9 cellular contexts compared by ENCODE assay signal in the genomic region with DNA sequence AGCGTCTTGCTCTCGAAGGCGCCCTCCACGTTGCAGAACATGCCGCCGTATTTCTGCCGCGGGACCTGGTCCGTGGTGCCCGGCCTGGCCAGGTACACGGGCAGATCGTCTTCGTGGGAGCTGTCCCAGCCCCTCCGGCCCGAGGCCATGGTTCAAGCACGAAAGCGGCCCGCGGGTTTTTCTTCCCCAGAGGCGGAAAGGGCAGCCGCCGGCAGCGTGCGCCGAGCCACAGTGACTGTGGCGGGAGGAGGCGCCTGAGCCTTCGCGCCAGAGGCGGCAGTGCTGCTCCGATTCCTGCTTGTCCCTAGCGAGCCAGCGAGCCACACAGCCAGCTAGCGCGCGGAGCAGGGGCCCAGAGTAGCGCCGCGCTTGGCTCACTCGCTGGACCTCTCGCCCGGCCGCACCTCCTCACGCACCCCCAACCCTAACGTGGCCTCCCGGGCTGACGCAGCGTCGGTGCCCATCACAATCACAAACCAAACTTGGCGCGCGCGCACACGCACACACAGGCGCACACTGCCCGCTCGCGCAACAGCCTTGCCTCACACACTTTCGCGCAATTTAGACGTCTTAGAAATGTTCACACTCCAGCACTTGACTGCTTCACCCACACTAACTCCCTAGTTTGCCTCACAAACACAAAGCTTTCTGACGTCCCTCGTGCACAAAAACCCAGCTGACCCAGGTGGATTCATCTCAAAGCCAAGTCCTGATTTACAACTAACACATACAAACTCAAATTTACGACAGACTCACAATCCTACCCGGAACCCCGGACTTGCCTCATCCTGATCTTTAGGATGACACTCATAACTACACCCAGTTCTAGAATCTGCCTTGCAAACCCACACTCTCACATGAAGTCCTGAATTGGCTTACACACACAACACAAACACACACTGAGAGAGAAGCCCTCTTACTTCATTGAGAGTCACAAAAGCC. TPM values are rescaled to one million over a fixed set of nuclear protein-coding genes. Genes with fewer than 3 reads are reported as not detected.
DNase-seq lines count a peak whose midpoint lies in the region; ATAC-seq and TF ChIP-seq lines count a peak whose summit lies in the region.
"Had no signal": no experiment of that assay in that cellular context is flagged by ENCODE, and none has a peak within 500 bp of the region (broad histone marks: within the 10 kb centered on the region; RNA-seq: fewer than 3 reads in every experiment).

A gene (minus strand): TSS at position 359 of the 942 bp plus-strand sequence. CDS start 210 bp downstream, at position 149.

- H3K4me3 ChIP-seq in fibroblast of mammary gland (ENCODE audit: control insufficient read depth, low read depth, low read length) (peak within 1 kb of the TSS; percentile 75), upper lobe of right lung (peak within 1 kb of the TSS; percentile 60)

- DNase-seq in DMS 273 (lab: John Stamatoyannopoulos, UW; ENCODE audit: unreplicated experiment) = peak; percentile 91
- DNase-seq in HPDE6-E6E7 (ENCODE audit: extremely low spot score) = peak; percentile 48
- DNase-seq in SW 1271 (lab: John Stamatoyannopoulos, UW) = peak; percentile 11 to 72
- DNase-seq in fibroblast of mammary gland (ENCODE audit: low read depth) = peak; percentile 65
- peak; percentile 51 for DNase-seq in mucosa of gallbladder (ENCODE audit: low spot score)
- DNase-seq in upper lobe of right lung = peak; percentile 78
- DNase-seq in activated naive CD4-positive, alpha-beta T cell (lab: John Stamatoyannopoulos, UW) = no peak
- no peak for DNase-seq in NOMO-1 (lab: John Stamatoyannopoulos, UW; ENCODE audit: unreplicated experiment in 2 of 2)

- H3K9me3 ChIP-seq in upper lobe of right lung = no peaks in the 10 kb centered on the region

- peaks cover 5% of the 10 kb centered on the region for H3K27me3 ChIP-seq in upper lobe of right lung

- no peak for TF ChIP-seq CTCF in fibroblast of mammary gland (conservative IDR thresholded peaks at IDR 0.05; ENCODE audit: control insufficient read depth, insufficient read depth, low read depth, low read length)
- peak; percentile 40 for TF ChIP-seq CTCF in upper lobe of right lung (IDR thresholded peaks at IDR 0.05)

- peak; percentile 91 for ATAC-seq in upper lobe of right lung

- H3K36me3 ChIP-seq in upper lobe of right lung = no peaks in the 10 kb centered on the region

- intact Hi-C loops in upper lobe of right lung (cut with DNase I) = no loop called here

- peaks cover 4% of the 10 kb centered on the region for H3K4me1 ChIP-seq in upper lobe of right lung

- peak within 1 kb of the TSS; percentile 83 for H3K27ac ChIP-seq in upper lobe of right lung
- H3K27ac ChIP-seq: KMS-11 had no signal

RNA-seq across cellular contexts. Expression of the gene that starts here (rescaled TPM):
- total RNA-seq in mucosa of gallbladder = 94.6 TPM
- total RNA-seq in upper lobe of right lung = 52.8 TPM

Comparison
In these comparisons a context has a peak if more than half of its experiments do, and no peak if none do; other contexts are left out.
1. DNase-seq: peak in DMS 273 (single experiment), HPDE6-E6E7 (single experiment), SW 1271 (2 of 2), fibroblast of mammary gland (single experiment), mucosa of gallbladder (single experiment) and upper lobe of right lung (single experiment); none in activated naive CD4-positive, alpha-beta T cell (0 of 4) and NOMO-1 (0 of 2).